ENCODE assay signal across 1 cellular context in genomic region chr15:70270752-70271111, GRCh38.
TF ChIP-seq lines count a peak whose summit lies in the region.

No MANE protein-coding gene starts in this region.

TF ChIP-seq in IMR-90, 13 proteins besides CTCF, POLR2A, EP300 and RAD21 (continued from another document):
- TF ChIP-seq USF2 (IDR thresholded peaks at IDR 0.05; ENCODE audit: low read depth, low read length) (no peak), BHLHE40 (IDR thresholded peaks at IDR 0.05; ENCODE audit: low read depth, low read length) (no peak)
TF ChIP-seq in IMR-90: peak in this region for 0.
